Comparison of ENCODE assay signal across 19 cellular contexts in the genomic region with DNA sequence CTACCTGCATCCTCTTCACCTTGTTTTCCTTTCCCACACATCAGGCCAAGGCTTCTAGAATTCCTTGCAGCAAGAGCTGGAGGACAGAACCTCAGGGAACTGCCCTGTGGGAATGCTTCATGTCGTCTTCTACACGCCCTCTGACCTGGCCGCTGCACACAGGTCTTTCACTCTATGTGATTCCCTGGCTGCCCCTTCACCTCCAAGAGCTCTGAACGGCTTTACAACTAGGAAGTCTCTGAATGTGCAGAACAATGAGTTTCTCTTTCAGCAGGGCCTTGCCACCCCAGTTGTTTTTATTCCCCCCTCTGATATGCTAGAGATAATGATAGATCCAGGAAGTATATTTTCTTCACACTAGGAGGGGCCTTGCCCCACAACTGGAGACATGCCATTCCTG.
DNase-seq lines count a peak whose midpoint lies in the region; ATAC-seq and TF ChIP-seq lines count a peak whose summit lies in the region.
"Had no signal": no experiment of that assay in that cellular context is flagged by ENCODE, and none has a peak within 500 bp of the region (broad histone marks: within the 10 kb centered on the region; RNA-seq: fewer than 3 reads in every experiment).

No MANE protein-coding gene starts in this region.

- peak overlapping the region; percentile 41 for H3K27ac ChIP-seq in IMR-90 (ENCODE audit: insufficient read depth, low read length)
- peak overlapping the region; percentile 100 for H3K27ac ChIP-seq in epithelial cell of prostate
- no peak overlapping the region for H3K27ac ChIP-seq in suprapubic skin
- no peak overlapping the region for H3K27ac ChIP-seq in aorta (ENCODE audit: low read depth in 1 of 2, low read length in 2 of 2)

- TF ChIP-seq EP300 in suprapubic skin (IDR thresholded peaks at IDR 0.05), result no peak

- no peaks in the 10 kb centered on the region for H3K27me3 ChIP-seq in IMR-90 (ENCODE audit: control insufficient read depth, insufficient read depth, low read length)
- no peaks in the 10 kb centered on the region for H3K27me3 ChIP-seq in suprapubic skin
- no peaks in the 10 kb centered on the region for H3K27me3 ChIP-seq in aorta (ENCODE audit: control insufficient read depth in 1 of 2, insufficient read depth in 2 of 2, low read length in 1 of 2)
- H3K27me3 ChIP-seq: foreskin keratinocyte had no signal

- no peak for TF ChIP-seq CTCF in activated CD8-positive, alpha-beta T cell treated with anti-CD3 and anti-CD28 coated beads for 36 hours (IDR thresholded peaks at IDR 0.05)
- TF ChIP-seq CTCF in IMR-90 (conservative IDR thresholded peaks at IDR 0.05; ENCODE audit: low read depth, low read length), result no peak
- no peak for TF ChIP-seq CTCF in osteocyte (IDR thresholded peaks at IDR 0.05)
- no peak for TF ChIP-seq CTCF in suprapubic skin (IDR thresholded peaks at IDR 0.05)

- H3K36me3 Mint-ChIP-seq in activated CD8-positive, alpha-beta T cell treated with anti-CD3 and anti-CD28 coated beads for 36 hours (ENCODE audit: low read depth), result peaks cover 32% of the 10 kb centered on the region
- H3K36me3 Mint-ChIP-seq in activated CD8-positive, alpha-beta T cell treated with anti-CD3 and anti-CD28 coated beads, Interleukin-2, amount 10 ng/mL, durations not matched to agents 7 days and 5 days (ENCODE audit: low read depth), result peaks cover 7% of the 10 kb centered on the region
- H3K36me3 Mint-ChIP-seq in osteocyte (ENCODE audit: unreplicated experiment), result peaks cover 22% of the 10 kb centered on the region
- H3K36me3 Mint-ChIP-seq in activated CD4-positive, alpha-beta memory T cell treated with anti-CD3 and anti-CD28 coated beads for 36 hours, result peaks cover 61% of the 10 kb centered on the region

- H2AK9ac ChIP-seq in IMR-90 (replicated peaks; ENCODE audit: low read depth, low read length, poor library complexity), result no peak overlapping the region

- H4K91ac ChIP-seq in IMR-90 (ENCODE audit: insufficient read depth, low read depth, low read length), result peak overlapping the region; percentile 46

- WGBS in IMR-90 (ENCODE audit: extremely low coverage in 2 of 2, insufficient read length in 1 of 2), 2 experiments, result 84% methylated on average over 3 of the region's 4 CpGs; no CpG with 5 or more reads in 1 of the 2 experiments
- WGBS in suprapubic skin, result 76% methylated on average over 4 of the region's 4 CpGs
- WGBS in aorta, 2 donors, result 62 to 77% methylated on average over 4 of the region's 4 CpGs

- H2BK20ac ChIP-seq in IMR-90 (ENCODE audit: low read depth, low read length), result peak overlapping the region; percentile 28

- H2BK15ac ChIP-seq in IMR-90 (ENCODE audit: low read depth, low read length), result no peak overlapping the region

- H3K4me1 Mint-ChIP-seq in activated CD8-positive, alpha-beta T cell treated with anti-CD3 and anti-CD28 coated beads for 36 hours (ENCODE audit: low read depth), result peaks cover 78% of the 10 kb centered on the region
- peaks cover 52% of the 10 kb centered on the region for H3K4me1 Mint-ChIP-seq in activated CD8-positive, alpha-beta T cell treated with anti-CD3 and anti-CD28 coated beads, Interleukin-2, amount 10 ng/mL, durations not matched to agents 7 days and 5 days (ENCODE audit: low read depth)
- H3K4me1 Mint-ChIP-seq in osteocyte (ENCODE audit: unreplicated experiment), result peaks cover 71% of the 10 kb centered on the region
- peaks cover 92% of the 10 kb centered on the region for H3K4me1 Mint-ChIP-seq in activated CD4-positive, alpha-beta memory T cell treated with anti-CD3 and anti-CD28 coated beads for 36 hours (ENCODE audit: low read depth)
- H3K4me1 Mint-ChIP-seq: endodermal cell had no signal

- H3K4me2 ChIP-seq in IMR-90 (ENCODE audit: low read depth, low read length), result no peak overlapping the region

- no peak overlapping the region for H2AFZ ChIP-seq in IMR-90 (replicated peaks; ENCODE audit: low read length, poor library complexity)

- peak overlapping the region; percentile 34; the same call in 1 of the 2 replicates for H3K18ac ChIP-seq in IMR-90 (ENCODE audit: low read depth, low read length)

- H2BK5ac ChIP-seq in IMR-90 (ENCODE audit: low read depth, low read length, poor library complexity, severe bottlenecking), result peak overlapping the region; percentile 12

- intact Hi-C loops in activated CD8-positive, alpha-beta T cell treated with anti-CD3 and anti-CD28 coated beads for 36 hours (cut with micrococcal nuclease), result no loop called here
- intact Hi-C loops in IMR-90 (cut with micrococcal nuclease) (loop anchor here (5.0 kb wide), 2 partner anchors 36 to 71 kb away; no protein-coding TSS in a partner anchor), aorta (cut with DNase I) (no loop called here)
- intact Hi-C loops in activated CD4-positive, alpha-beta memory T cell treated with anti-CD3 and anti-CD28 coated beads for 36 hours (cut with micrococcal nuclease), result no loop called here

- H3K4me3 ChIP-seq in IMR-90 (ENCODE audit: insufficient read depth, low read depth, low read length) (no peak overlapping the region), suprapubic skin (no peak overlapping the region), aorta (ENCODE audit: low read length in 2 of 2) (no peak overlapping the region)

- no peak for DNase-seq in activated CD8-positive, alpha-beta T cell treated with anti-CD3 and anti-CD28 coated beads for 36 hours
- DNase-seq in activated CD8-positive, alpha-beta T cell treated with anti-CD3 and anti-CD28 coated beads, Interleukin-2, amount 10 ng/mL, durations not matched to agents 7 days and 5 days, result no peak
- DNase-seq in IMR-90 (no peak), epithelial cell of prostate (ENCODE audit: low read depth, low spot score) (no peak), osteocyte (ENCODE audit: extremely low spot score, unreplicated experiment) (no peak), suprapubic skin (ENCODE audit: low spot score in 2 of 2) (no peak), aorta (no peak)
- no peak for DNase-seq in activated CD4-positive, alpha-beta memory T cell treated with anti-CD3 and anti-CD28 coated beads for 36 hours
- DNase-seq: ACHN; Caco-2; caudate nucleus; endodermal cell; foreskin keratinocyte; Kasumi-1; NCI-H1417 treated with DMSO at 0.1 percent for 48 hours; NCI-H226; NK-92 treated with Interleukin-12 subunit alpha and Interleukin-12 subunit beta, amount 100 ng/mL, for 24 hours had no signal

- H3K27me3 Mint-ChIP-seq in activated CD8-positive, alpha-beta T cell treated with anti-CD3 and anti-CD28 coated beads for 36 hours, result no peaks in the 10 kb centered on the region
- H3K27me3 Mint-ChIP-seq in activated CD8-positive, alpha-beta T cell treated with anti-CD3 and anti-CD28 coated beads, Interleukin-2, amount 10 ng/mL, durations not matched to agents 7 days and 5 days (ENCODE audit: low read depth), result peaks cover 7% of the 10 kb centered on the region
- no peaks in the 10 kb centered on the region for H3K27me3 Mint-ChIP-seq in osteocyte (ENCODE audit: unreplicated experiment)
- no peaks in the 10 kb centered on the region for H3K27me3 Mint-ChIP-seq in activated CD4-positive, alpha-beta memory T cell treated with anti-CD3 and anti-CD28 coated beads for 36 hours
- H3K27me3 Mint-ChIP-seq: stimulated activated naive CD8-positive, alpha-beta T cell treated with anti-CD3 and anti-CD28 coated beads, Interleukin-15, Interleukin-2, amounts not matched to agents 100 ng/mL and 50 ng/mL, for 24 hours had no signal

- peaks cover 36 to 86% of the 10 kb centered on the region in 2 experiments for H3K79me1 ChIP-seq in IMR-90 (ENCODE audit: low read depth in 1 of 2, low read length in 2 of 2)

- CTCF ChIA-PET in activated CD8-positive, alpha-beta T cell treated with anti-CD3 and anti-CD28 coated beads for 36 hours (lab: Charles Lee), result interaction anchor here (2.5 kb wide), 1 partner anchor 65 kb away, joined by 8 read pairs; no protein-coding TSS in a partner anchor
- CTCF ChIA-PET in activated CD8-positive, alpha-beta T cell treated with anti-CD3 and anti-CD28 coated beads, Interleukin-2, amount 10 ng/mL, durations not matched to agents 7 days and 5 days (lab: Charles Lee), result no interaction called here
- CTCF ChIA-PET in IMR-90 (lab: Yijun Ruan, JAX), result interaction anchor here (0.9 kb wide), 2 partner anchors 13 to 74 kb away, joined by 3 to 4 read pairs; no protein-coding TSS in a partner anchor
- CTCF ChIA-PET in activated CD4-positive, alpha-beta memory T cell treated with anti-CD3 and anti-CD28 coated beads for 36 hours (lab: Charles Lee), result interaction anchor here (1.0 kb wide), 1 partner anchor 66 kb away, joined by 4 read pairs; no protein-coding TSS in a partner anchor

- POLR2A ChIA-PET in activated CD8-positive, alpha-beta T cell treated with anti-CD3 and anti-CD28 coated beads for 36 hours (lab: Charles Lee), result interaction anchor here (1.2 to 1.8 kb wide), 4 partner anchors 23 to 77 kb away, joined by 3 to 6 read pairs (median 4); no protein-coding TSS in a partner anchor
- POLR2A ChIA-PET in activated CD8-positive, alpha-beta T cell treated with anti-CD3 and anti-CD28 coated beads, Interleukin-2, amount 10 ng/mL, durations not matched to agents 7 days and 5 days (lab: Charles Lee), result no interaction called here
- POLR2A ChIA-PET in IMR-90 (lab: Charles Lee; ENCODE audit: unreplicated experiment), result no interaction called here
- POLR2A ChIA-PET in activated CD4-positive, alpha-beta memory T cell treated with anti-CD3 and anti-CD28 coated beads for 36 hours (lab: Charles Lee), result interaction anchor here (1.0 kb wide), 1 partner anchor 77 kb away, joined by 3 read pairs; no protein-coding TSS in a partner anchor

- no peak overlapping the region; the same call in 1 of the 2 replicates for H3K56ac ChIP-seq in IMR-90 (ENCODE audit: extremely low read depth, insufficient read depth, low read length)

- peak overlapping the region; percentile 5; the same call in 1 of the 2 replicates for H2BK120ac ChIP-seq in IMR-90 (ENCODE audit: low read depth, low read length)

- H3K9me3 ChIP-seq in IMR-90 (ENCODE audit: control insufficient read depth, insufficient read depth, low read length) (no peaks in the 10 kb centered on the region), suprapubic skin (no peaks in the 10 kb centered on the region), aorta (ENCODE audit: control insufficient read depth, low read length) (no peaks in the 10 kb centered on the region)
- H3K9me3 ChIP-seq: Caco-2 had no signal

- H3K9ac ChIP-seq in IMR-90 (ENCODE audit: low read depth, low read length), result peak overlapping the region; percentile 3; the same call in 1 of the 2 replicates

- H2AK5ac ChIP-seq in IMR-90 (ENCODE audit: low read depth, low read length), result peak overlapping the region; percentile 62

- H3K4me3 Mint-ChIP-seq in activated CD8-positive, alpha-beta T cell treated with anti-CD3 and anti-CD28 coated beads for 36 hours, result no peak overlapping the region
- H3K4me3 Mint-ChIP-seq in activated CD8-positive, alpha-beta T cell treated with anti-CD3 and anti-CD28 coated beads, Interleukin-2, amount 10 ng/mL, durations not matched to agents 7 days and 5 days, result no peak overlapping the region
- H3K4me3 Mint-ChIP-seq in osteocyte (ENCODE audit: unreplicated experiment), result no peak overlapping the region
- no peak overlapping the region for H3K4me3 Mint-ChIP-seq in activated CD4-positive, alpha-beta memory T cell treated with anti-CD3 and anti-CD28 coated beads for 36 hours
- H3K4me3 Mint-ChIP-seq: endodermal cell; stimulated activated naive CD8-positive, alpha-beta T cell treated with anti-CD3 and anti-CD28 coated beads, Interleukin-15, Interleukin-2, amounts not matched to agents 100 ng/mL and 50 ng/mL, for 24 hours; WTC11 had no signal

- peaks cover 60% of the 10 kb centered on the region for H3K9me1 ChIP-seq in IMR-90 (ENCODE audit: insufficient read depth, low read length)

- dilution Hi-C loops in IMR-90 (cut with HindIII; ENCODE audit: low sequenced_read_pairs, unreplicated experiment), result no loop called here

- peak overlapping the region; percentile 51 for H3K23ac ChIP-seq in IMR-90 (ENCODE audit: low read depth, low read length)

- H4K20me1 ChIP-seq in IMR-90 (ENCODE audit: insufficient read depth, low read length), result peaks cover 60% of the 10 kb centered on the region

- no TSS peak for BruUV-seq in IMR-90 (replicated peaks; lab: Mats Ljungman, UMichigan)

- H3K36me3 ChIP-seq in IMR-90 (ENCODE audit: control insufficient read depth, insufficient read depth, low read length) (peaks cover 26% of the 10 kb centered on the region), suprapubic skin (peaks cover 2% of the 10 kb centered on the region), aorta (ENCODE audit: control insufficient read depth in 1 of 2, insufficient read depth in 2 of 2, low read length in 1 of 2) (no peaks in the 10 kb centered on the region)

- peak overlapping the region; percentile 12 to 33; a peak in 3 of 4 replicates for H4K8ac ChIP-seq in IMR-90 (ENCODE audit: low read depth in 2 of 2, low read length in 2 of 2)

- peak overlapping the region; percentile 59 for H3K4ac ChIP-seq in IMR-90 (ENCODE audit: low read depth, low read length)

- no peak for TF ChIP-seq POLR2A in IMR-90 (IDR thresholded peaks at IDR 0.05; ENCODE audit: low read depth, low read length)
- TF ChIP-seq POLR2A in suprapubic skin (IDR thresholded peaks at IDR 0.05), result no peak

- peaks cover 75% of the 10 kb centered on the region for H3K4me1 ChIP-seq in IMR-90 (ENCODE audit: control insufficient read depth, insufficient read depth, low read length)
- H3K4me1 ChIP-seq in suprapubic skin, result peaks cover 64% of the 10 kb centered on the region
- no peaks in the 10 kb centered on the region for H3K4me1 ChIP-seq in aorta (ENCODE audit: control insufficient read depth in 1 of 2, insufficient read depth in 2 of 2, low read length in 2 of 2)

- peak overlapping the region; percentile 38 for H3K14ac ChIP-seq in IMR-90 (replicated peaks; ENCODE audit: low read depth, low read length)

- ATAC-seq in activated CD8-positive, alpha-beta T cell treated with anti-CD3 and anti-CD28 coated beads for 36 hours, result no peak
- ATAC-seq in activated CD8-positive, alpha-beta T cell treated with anti-CD3 and anti-CD28 coated beads, Interleukin-2, amount 10 ng/mL, durations not matched to agents 7 days and 5 days, result no peak
- no peak for ATAC-seq in IMR-90 (ENCODE audit: low read depth)
- no peak for ATAC-seq in aorta (ENCODE audit: low FRiP score)
- ATAC-seq: foreskin keratinocyte, WTC11 had no signal

- H3K27ac Mint-ChIP-seq in activated CD8-positive, alpha-beta T cell treated with anti-CD3 and anti-CD28 coated beads for 36 hours, result peak overlapping the region; percentile 24
- no peak overlapping the region for H3K27ac Mint-ChIP-seq in activated CD8-positive, alpha-beta T cell treated with anti-CD3 and anti-CD28 coated beads, Interleukin-2, amount 10 ng/mL, durations not matched to agents 7 days and 5 days
- H3K27ac Mint-ChIP-seq in osteocyte (ENCODE audit: unreplicated experiment), result peak overlapping the region; percentile 4
- H3K27ac Mint-ChIP-seq in activated CD4-positive, alpha-beta memory T cell treated with anti-CD3 and anti-CD28 coated beads for 36 hours, result no peak overlapping the region
- H3K27ac Mint-ChIP-seq: endodermal cell; stimulated activated naive CD8-positive, alpha-beta T cell treated with anti-CD3 and anti-CD28 coated beads, Interleukin-15, Interleukin-2, amounts not matched to agents 100 ng/mL and 50 ng/mL, for 24 hours; WTC11 had no signal

- H3K9me3 Mint-ChIP-seq in activated CD8-positive, alpha-beta T cell treated with anti-CD3 and anti-CD28 coated beads for 36 hours, result no peaks in the 10 kb centered on the region
- H3K9me3 Mint-ChIP-seq in activated CD8-positive, alpha-beta T cell treated with anti-CD3 and anti-CD28 coated beads, Interleukin-2, amount 10 ng/mL, durations not matched to agents 7 days and 5 days (ENCODE audit: insufficient read depth), result peaks cover 11% of the 10 kb centered on the region
- peaks cover 10% of the 10 kb centered on the region for H3K9me3 Mint-ChIP-seq in osteocyte (ENCODE audit: unreplicated experiment)
- no peaks in the 10 kb centered on the region for H3K9me3 Mint-ChIP-seq in activated CD4-positive, alpha-beta memory T cell treated with anti-CD3 and anti-CD28 coated beads for 36 hours
- H3K9me3 Mint-ChIP-seq: stimulated activated naive CD8-positive, alpha-beta T cell treated with anti-CD3 and anti-CD28 coated beads, Interleukin-15, Interleukin-2, amounts not matched to agents 100 ng/mL and 50 ng/mL, for 24 hours had no signal

- TF ChIP-seq RAD21 in IMR-90 (IDR thresholded peaks at IDR 0.05; ENCODE audit: low read length), result no peak

- H4K5ac ChIP-seq in IMR-90 (ENCODE audit: low read depth, low read length), result peak overlapping the region; percentile 22; the same call in 1 of the 2 replicates

- in situ Hi-C loops in IMR-90 (cut with MboI; ENCODE audit: low sequenced_read_pairs), result no loop called here

Comparison
In these comparisons a context has a peak if more than half of its experiments do, and no peak if none do; other contexts are left out.
1. H3K27ac Mint-ChIP-seq: peak in activated CD8-positive, alpha-beta T cell treated with anti-CD3 and anti-CD28 coated beads for 36 hours (single experiment) and osteocyte (single experiment); none in activated CD8-positive, alpha-beta T cell treated with anti-CD3 and anti-CD28 coated beads, Interleukin-2, amount 10 ng/mL, durations not matched to agents 7 days and 5 days (single experiment) and activated CD4-positive, alpha-beta memory T cell treated with anti-CD3 and anti-CD28 coated beads for 36 hours (single experiment).
2. POLR2A ChIA-PET loops: an anchor here in activated CD8-positive, alpha-beta T cell treated with anti-CD3 and anti-CD28 coated beads for 36 hours (1.2 to 1.8 kb wide) and activated CD4-positive, alpha-beta memory T cell treated with anti-CD3 and anti-CD28 coated beads for 36 hours (1.0 kb wide); none called in activated CD8-positive, alpha-beta T cell treated with anti-CD3 and anti-CD28 coated beads, Interleukin-2, amount 10 ng/mL, durations not matched to agents 7 days and 5 days and IMR-90.
3. H3K27ac ChIP-seq: peak in IMR-90 (single experiment) and epithelial cell of prostate (single experiment); none in suprapubic skin (single experiment) and aorta (0 of 2).